Comparison of ENCODE assay signal across 19 cellular contexts in genomic region chr2:226691265-226691664, GRCh38.
A peak's percentile ranks its signal among the peaks of the same experiment; 100 is the strongest.
DNase-seq lines count a peak whose midpoint lies in the region; ATAC-seq and TF ChIP-seq lines count a peak whose summit lies in the region.
"Had no signal": no experiment of that assay in that cellular context is flagged by ENCODE, and none has a peak within 500 bp of the region (broad histone marks: within the 10 kb centered on the region; RNA-seq: fewer than 3 reads in every experiment).

No MANE protein-coding gene starts in this region.

- H3K4me3 ChIP-seq in heart left ventricle = peak overlapping the region in 2 of 12 donors; percentile 1 to 15
- H3K4me3 ChIP-seq in tibial artery = no peak overlapping the region
- no peak overlapping the region for H3K4me3 ChIP-seq in MG63
- H3K4me3 ChIP-seq: body of pancreas, left lung, upper lobe of right lung had no signal

- H3K4me1 ChIP-seq in heart left ventricle (peaks cover 0 to 47% (median 33%) of the 10 kb centered on the region in 12 donors), tibial artery (peaks cover 0 to 17% (median 8%) of the 10 kb centered on the region in 4 donors)

- H3K27me3 ChIP-seq in heart left ventricle (no peaks in the 10 kb centered on the region), tibial artery (no peaks in the 10 kb centered on the region), MG63 (no peaks in the 10 kb centered on the region)
- H3K27me3 ChIP-seq: body of pancreas, upper lobe of right lung had no signal

- H3K9me3 ChIP-seq in heart left ventricle (peaks cover 0 to 6% (median 0%) of the 10 kb centered on the region in 12 donors), tibial artery (peaks cover 0 to 3% (median 0%) of the 10 kb centered on the region in 3 donors), MG63 (no peaks in the 10 kb centered on the region)
- H3K9me3 ChIP-seq: body of pancreas, upper lobe of right lung had no signal

- in situ Hi-C loops in G401 (cut with HindIII; ENCODE audit: low sequenced_read_pairs) = no loop called here

- TF ChIP-seq CTCF in heart left ventricle (IDR thresholded peaks at IDR 0.05) = no peak
- TF ChIP-seq CTCF in tibial artery (IDR thresholded peaks at IDR 0.05) = no peak

- no peak for ATAC-seq in heart left ventricle
- ATAC-seq in stimulated activated naive CD8-positive, alpha-beta T cell treated with anti-CD3 and anti-CD28 coated beads, Interleukin-15, Interleukin-2, amounts not matched to agents 100 U/mL and 50 U/mL, for 24 hours = no peak
- ATAC-seq: activated CD8-positive, alpha-beta T cell treated with anti-CD3 and anti-CD28 coated beads for 36 hours; activated T-cell treated with anti-CD3 and anti-CD28 coated beads, Interleukin-2, amount 50 U/mL, for 4 hours; body of pancreas; left lung; upper lobe of right lung had no signal

- no peaks in the 10 kb centered on the region for H3K36me3 ChIP-seq in heart left ventricle
- no peaks in the 10 kb centered on the region for H3K36me3 ChIP-seq in tibial artery
- no peaks in the 10 kb centered on the region for H3K36me3 ChIP-seq in MG63
- H3K36me3 ChIP-seq: left lung, upper lobe of right lung had no signal

- DNase-seq in heart left ventricle (no peak), cardiac septum (ENCODE audit: low spot score) (no peak), SW480 (ENCODE audit: low spot score) (peak; percentile 11), iris pigment epithelial cell (ENCODE audit: low read depth) (peak; percentile 61), tibial artery (no peak), MG63 (no peak), G401 (ENCODE audit: low spot score) (no peak)
- DNase-seq in stimulated activated naive CD8-positive, alpha-beta T cell treated with anti-CD3 and anti-CD28 coated beads, Interleukin-15, Interleukin-2, amounts not matched to agents 100 U/mL and 50 U/mL, for 24 hours = no peak
- DNase-seq: activated CD4-positive, CD25-positive, alpha-beta regulatory T cell; activated CD8-positive, alpha-beta T cell treated with anti-CD3 and anti-CD28 coated beads for 36 hours; activated naive CD4-positive, alpha-beta T cell treated with anti-CD3 and anti-CD28 coated beads, Interleukin-2, amount 10 ng/mL, durations not matched to agents 7 days and 5 days; activated T-cell treated with anti-CD3 and anti-CD28 coated beads, Interleukin-2, amount 50 U/mL, for 4 hours; body of pancreas; CD4-positive, alpha-beta T cell; left lung; occipital lobe; right cardiac atrium; upper lobe of right lung had no signal

- intact Hi-C loops in heart left ventricle (cut with DNase I) = loop anchor here in 4 of 10 donors (5.0 to 10.0 kb wide), 4 partner anchors 36 to 106 kb away; partner anchors contain the start of gene IRS1 (in 3 of the 4)
- intact Hi-C loops in cardiac septum (cut with DNase I) = loop anchor here (5.0 kb wide), 1 partner anchor 36 kb away; no protein-coding TSS in a partner anchor
- intact Hi-C loops in tibial artery (cut with DNase I; ENCODE audit: low total_unique reads) = no loop called here

- H3K27ac ChIP-seq in heart left ventricle = peak overlapping the region in 10 of 12 donors; percentile 11 to 72 (median 70)
- peak overlapping the region; percentile 30 to 51 for H3K27ac ChIP-seq in tibial artery
- H3K27ac ChIP-seq: body of pancreas, HL-60, left lung, upper lobe of right lung had no signal

- no peak for TF ChIP-seq POLR2A in heart left ventricle (IDR thresholded peaks at IDR 0.05)

- 48 to 57% (median 52%) methylated on average over 2 of the region's 2 CpGs for WGBS in heart left ventricle, 4 donors

Comparison
In these comparisons a context has a peak if more than half of its experiments do, and no peak if none do; other contexts are left out.
1. DNase-seq: peak in SW480 (single experiment) and iris pigment epithelial cell (single experiment); none in heart left ventricle (0 of 5), cardiac septum (single experiment), tibial artery (0 of 2), MG63 (single experiment), G401 (single experiment) and stimulated activated naive CD8-positive, alpha-beta T cell treated with anti-CD3 and anti-CD28 coated beads, Interleukin-15, Interleukin-2, amounts not matched to agents 100 U/mL and 50 U/mL, for 24 hours (single experiment).